In genomic region chr10:102782698-102783540, GRCh38 we compare ENCODE assay signal across 10 cellular contexts. TPM values are rescaled to one million over a fixed set of nuclear protein-coding genes. Genes with fewer than 3 reads are reported as not detected.
DNase-seq lines count a peak whose midpoint lies in the region; ATAC-seq, FAIRE-seq and TF ChIP-seq lines count a peak whose summit lies in the region.
"Had no signal": no experiment of that assay in that cellular context is flagged by ENCODE, and none has a peak within 500 bp of the region (broad histone marks: within the 10 kb centered on the region; RNA-seq: fewer than 3 reads in every experiment).

No MANE protein-coding gene starts in this region.

- intact Hi-C loops in HepG2 (cut with micrococcal nuclease; ENCODE audit: unreplicated experiment) (no loop called here), esophagus squamous epithelium (cut with DNase I) (no loop called here), aorta (cut with DNase I) (loop anchor here in 1 of 2 donors (5.0 kb wide), 1 partner anchor 34 kb away; no protein-coding TSS in a partner anchor)

- H3K4me3 Mint-ChIP-seq in naive thymus-derived CD8-positive, alpha-beta T cell, result peak overlapping the region in 3 of 10 donors; percentile 16 to 49 (median 32)

- H2AFZ ChIP-seq in HepG2 (ENCODE audit: low read length), result no peak overlapping the region

- H3K27me3 Mint-ChIP-seq in naive thymus-derived CD8-positive, alpha-beta T cell, result no peaks in the 10 kb centered on the region

- TF ChIP-seq POLR2A in HepG2 (IDR thresholded peaks at IDR 0.05; ENCODE audit: insufficient read depth in 1 of 2, low read depth in 2 of 2, low read length in 2 of 2) (no peak), esophagus squamous epithelium (IDR thresholded peaks at IDR 0.05) (no peak)

- H3K36me3 ChIP-seq in liver (ENCODE audit: control insufficient read depth in 4 of 4, insufficient read depth in 3 of 4, low read depth in 1 of 4, low read length in 3 of 4) (no peaks in the 10 kb centered on the region), HepG2 (replicated peaks in 1 of 2; ENCODE audit: control insufficient read depth in 1 of 2, insufficient read depth in 2 of 2, low read length in 2 of 2) (0 out of 5 replicates have a peak, but pooled peaks cover 0 to 1% of the 10 kb centered on the region in 2 experiments), esophagus squamous epithelium (peaks cover 0 to 6% (median 0%) of the 10 kb centered on the region in 3 donors), aorta (ENCODE audit: control insufficient read depth in 1 of 2, insufficient read depth in 2 of 2, low read length in 1 of 2) (no peaks in the 10 kb centered on the region)

- H3K9me3 ChIP-seq in liver (ENCODE audit: control insufficient read depth in 4 of 4, low read length in 3 of 4), result no peaks in the 10 kb centered on the region
- H3K9me3 ChIP-seq in HepG2 (ENCODE audit: low read length), result no peaks in the 10 kb centered on the region
- H3K9me3 ChIP-seq in esophagus squamous epithelium, result no peaks in the 10 kb centered on the region
- H3K9me3 ChIP-seq in aorta (ENCODE audit: control insufficient read depth, low read length), result no peaks in the 10 kb centered on the region

- no TSS peak for BruUV-seq in HepG2 (replicated peaks; lab: Mats Ljungman, UMichigan)

- CTCF ChIA-PET in HepG2 (lab: Yijun Ruan, JAX; ENCODE audit: low intra/inter-chr PET ratio, low total read pairs), result no interaction called here

- H3K9ac ChIP-seq in liver (ENCODE audit: low read depth in 1 of 2, low read length in 2 of 2), result peak overlapping the region; percentile 54 to 87
- H3K9ac ChIP-seq in HepG2 (ENCODE audit: insufficient read depth, low read depth, low read length), result no peak overlapping the region

- TF ChIP-seq RAD21 in liver (IDR thresholded peaks at IDR 0.05) (no peak), HepG2 (CRISPR knock-in tag; IDR thresholded peaks at IDR 0.05) (no peak)

- peaks cover 34 to 72% (median 71%) of the 10 kb centered on the region in 4 donors for H3K4me1 Mint-ChIP-seq in naive thymus-derived CD8-positive, alpha-beta T cell

- FAIRE-seq in HepG2 (lab: Jason Lieb, UNC), result no peak

- H4K20me1 ChIP-seq in HepG2 (ENCODE audit: insufficient read depth, low read length), result no peaks in the 10 kb centered on the region

- no peak for TF ChIP-seq EP300 in HepG2 (IDR thresholded peaks at IDR 0.05; ENCODE audit: low read depth in 2 of 2, low read length in 2 of 2)
- TF ChIP-seq EP300 in HepG2 (CRISPR knock-in tag; IDR thresholded peaks at IDR 0.05; ENCODE audit: borderline replicate concordance), result no peak

- H3K9me3 Mint-ChIP-seq in naive thymus-derived CD8-positive, alpha-beta T cell, result no peaks in the 10 kb centered on the region

- peak overlapping the region; percentile 97 for H3K27ac ChIP-seq in liver (ENCODE audit: low read depth in 1 of 2, low read length in 2 of 2)
- H3K27ac ChIP-seq in HepG2 (ENCODE audit: extremely low read length, insufficient read depth, low read length), result no peak overlapping the region
- peak overlapping the region; percentile 61 to 95 (median 82) for H3K27ac ChIP-seq in esophagus squamous epithelium
- H3K27ac ChIP-seq in aorta (ENCODE audit: low read depth in 1 of 2, low read length in 2 of 2), result peak overlapping the region; percentile 95 to 96
- H3K27ac ChIP-seq: C4-2B had no signal

- H3K4me3 ChIP-seq in liver (ENCODE audit: low read depth in 1 of 3, low read length in 3 of 3), result no peak overlapping the region
- H3K4me3 ChIP-seq in HepG2 (replicated peaks in 1 of 3; ENCODE audit: insufficient read depth in 1 of 3, low read depth in 2 of 3, low read length in 3 of 3), result no peak overlapping the region
- H3K4me3 ChIP-seq in esophagus squamous epithelium, result peak overlapping the region in 1 of 4 donors; percentile 18
- no peak overlapping the region for H3K4me3 ChIP-seq in aorta (ENCODE audit: low read length in 2 of 2)

- no peaks in the 10 kb centered on the region for H3K27me3 ChIP-seq in liver (ENCODE audit: control insufficient read depth in 4 of 4, insufficient read depth in 4 of 4, low read length in 3 of 4)
- H3K27me3 ChIP-seq in HepG2 (ENCODE audit: control insufficient read depth in 1 of 2, insufficient read depth in 2 of 2, low read length in 2 of 2), result no peaks in the 10 kb centered on the region
- peaks cover 0 to 6% (median 0%) of the 10 kb centered on the region in 4 donors for H3K27me3 ChIP-seq in esophagus squamous epithelium
- H3K27me3 ChIP-seq in aorta (ENCODE audit: control insufficient read depth in 1 of 2, insufficient read depth in 2 of 2, low read length in 1 of 2), result no peaks in the 10 kb centered on the region

- peak overlapping the region in 7 of 10 donors; percentile 41 to 84 (median 70) for H3K27ac Mint-ChIP-seq in naive thymus-derived CD8-positive, alpha-beta T cell

- no peaks in the 10 kb centered on the region for H3K79me2 ChIP-seq in HepG2 (ENCODE audit: insufficient read depth, low read length)

- no peak for TF ChIP-seq CTCF in liver (IDR thresholded peaks at IDR 0.05; ENCODE audit: low read depth, low read length, missing input control)
- TF ChIP-seq CTCF in HepG2 (CRISPR knock-in tag; IDR thresholded peaks at IDR 0.05), result no peak
- TF ChIP-seq CTCF in esophagus squamous epithelium (IDR thresholded peaks at IDR 0.05), result no peak

- no peak for DNase-seq in HepG2 (ENCODE audit: low spot score)
- no peak for DNase-seq in esophagus squamous epithelium (lab: John Stamatoyannopoulos, UW)
- no peak for DNase-seq in naive thymus-derived CD8-positive, alpha-beta T cell
- peak; percentile 88 to 91 for DNase-seq in aorta
- no peak for DNase-seq in NCI-H345 (lab: John Stamatoyannopoulos, UW)
- DNase-seq in dedifferentiated amniotic fluid mesenchymal stem cell (ENCODE audit: extremely low spot score), result no peak
- DNase-seq in nucleus accumbens (lab: John Stamatoyannopoulos, UW), result no peak
- DNase-seq: NCI-H1436 had no signal

- in situ Hi-C loops in HepG2 (cut with HindIII; ENCODE audit: extremely low pct_ligation_motif_present, low pct_unique_long_range_greater_than_20kb), result no loop called here

- H3K4me1 ChIP-seq in liver (ENCODE audit: control insufficient read depth in 4 of 4, insufficient read depth in 4 of 4, low read length in 3 of 4) (peaks cover 36 to 50% (median 44%) of the 10 kb centered on the region in 4 donors), HepG2 (ENCODE audit: insufficient read depth, low read length) (peaks cover 25% of the 10 kb centered on the region), esophagus squamous epithelium (peaks cover 55 to 97% (median 81%) of the 10 kb centered on the region in 3 donors), aorta (ENCODE audit: control insufficient read depth in 1 of 2, insufficient read depth in 2 of 2, low read length in 2 of 2) (peaks cover 7 to 13% of the 10 kb centered on the region in 2 donors)

- H3K4me2 ChIP-seq in HepG2 (ENCODE audit: low read depth, low read length), result no peak overlapping the region

- ATAC-seq in HepG2 (no peak), aorta (ENCODE audit: low FRiP score) (peak; percentile 83)
- no peak for ATAC-seq in naive thymus-derived CD8-positive, alpha-beta T cell

- POLR2A ChIA-PET in HepG2 (lab: Yijun Ruan, JAX), result interaction anchor here (0.7 kb wide), 1 partner anchor 8 kb away, joined by 4 read pairs; no protein-coding TSS in a partner anchor
- POLR2A ChIA-PET in naive thymus-derived CD8-positive, alpha-beta T cell (lab: Charles Lee), result no interaction called here

- 39% methylated on average over 18 of the region's 18 CpGs for WGBS in liver
- WGBS in HepG2 (ENCODE audit: low lambda C conversion rate), result 91% methylated on average over 18 of the region's 18 CpGs
- 12 to 20% methylated on average over 10 to 14 of the region's 18 CpGs for WGBS in esophagus squamous epithelium, 2 donors
- 4 to 6% methylated on average over 18 of the region's 18 CpGs for WGBS in aorta, 2 donors

- H3K36me3 Mint-ChIP-seq in naive thymus-derived CD8-positive, alpha-beta T cell, result peaks cover 4 to 17% (median 5%) of the 10 kb centered on the region in 3 donors

RNA-seq across cellular contexts. Expression of gene WBP1L, which starts 39.2 kb away (rescaled TPM):
- total RNA-seq in liver, result 10 to 100 TPM; 25.3 to 43.6 TPM
- 10 to 100 TPM; 12.3 to 29.9 TPM for polyA plus RNA-seq in liver
- total RNA-seq in HepG2 (2016; rRNA removed; fragmentation: Illumina TruSeq; extraction: Trizol), result 8.3 and 11.6 TPM in 2 replicates
- 4.0 and 4.2 TPM in 2 replicates for total RNA-seq in HepG2 (2016; cell fraction: cytosol; rRNA removed; fragmentation: Illumina TruSeq; extraction: Trizol; ENCODE audit: low read depth)
- 8.5 and 10.6 TPM in 2 replicates for total RNA-seq in HepG2 (2016; cell fraction: insoluble cytoplasmic fraction; rRNA removed; fragmentation: Illumina TruSeq; extraction: Trizol)
- 15.7 and 18.8 TPM in 2 replicates for total RNA-seq in HepG2 (2016; cell fraction: membrane; rRNA removed; fragmentation: Illumina TruSeq; extraction: Trizol)
- 6.4 and 7.2 TPM in 2 replicates for total RNA-seq in HepG2 (2016; cell fraction: nucleus; rRNA removed; fragmentation: Illumina TruSeq; extraction: Trizol)
- 12.3 and 14.9 TPM in 2 replicates for polyA plus RNA-seq in HepG2 (2011; rRNA removed)
- 18.7 and 19.4 TPM in 2 replicates for polyA plus RNA-seq in HepG2 (2011; cell fraction: cytosol; rRNA removed)
- polyA plus RNA-seq in HepG2 (2011; cell fraction: nucleus; rRNA removed), result 8.0 and 9.0 TPM in 2 replicates
- 11.9 and 14.7 TPM in 2 replicates for polyA plus RNA-seq in HepG2 (2012)
- polyA plus RNA-seq in HepG2 (2016; cell fraction: cytosol; fragmentation: Illumina TruSeq; extraction: Trizol; ENCODE audit: low read depth), result 2.6 and 2.8 TPM in 2 replicates
- polyA plus RNA-seq in HepG2 (2016; cell fraction: insoluble cytoplasmic fraction; fragmentation: Illumina TruSeq; extraction: Trizol; ENCODE audit: low read depth), result 10.0 and 11.7 TPM in 2 replicates
- polyA plus RNA-seq in HepG2 (2016; cell fraction: membrane; fragmentation: Illumina TruSeq; extraction: Trizol; ENCODE audit: low read depth), result 10.4 and 14.8 TPM in 2 replicates
- polyA plus RNA-seq in HepG2 (2016; cell fraction: nucleus; fragmentation: Illumina TruSeq; extraction: Trizol; ENCODE audit: insufficient read depth, low read depth), result 9.0 and 9.1 TPM in 2 replicates
- polyA minus RNA-seq in HepG2 (2011; rRNA and poly(A)+ RNA removed; ENCODE audit: low replicate concordance), result 33.2 and 39.2 TPM in 2 replicates
- polyA minus RNA-seq in HepG2 (2011; cell fraction: cytosol; rRNA and poly(A)+ RNA removed), result 12.8 and 18.7 TPM in 2 replicates
- polyA minus RNA-seq in HepG2 (2011; cell fraction: nucleus; rRNA and poly(A)+ RNA removed), result 6.4 and 8.5 TPM in 2 replicates
- total RNA-seq in esophagus squamous epithelium, result 10 to 100 TPM; 40.6 to 61.4 (median 49.1) TPM
- total RNA-seq in naive thymus-derived CD8-positive, alpha-beta T cell, result 10 to 100 TPM; 32.6 to 35.6 TPM
- polyA plus RNA-seq in naive thymus-derived CD8-positive, alpha-beta T cell, result 10 to 100 TPM; 22.6 to 28.2 (median 24.1) TPM
- 10 to 100 TPM; 81.1 to 84.7 TPM for total RNA-seq in aorta
- 10 to 100 TPM; 22.4 to 41.7 TPM for polyA plus RNA-seq in aorta

RNA-seq across cellular contexts. Expression of gene CYP17A1, which starts 54.3 kb away (rescaled TPM):
- total RNA-seq in liver (1 to 10 TPM in 1 of 2 donors, not detected in 1; 1.0 TPM), HepG2 (2016; rRNA removed; fragmentation: Illumina TruSeq; extraction: Trizol) (0.13 and 0.14 TPM in 2 replicates), esophagus squamous epithelium (not detected), aorta (under 1 TPM in 1 of 2 donors, not detected in 1; 0.55 TPM)
- polyA plus RNA-seq in liver (10 to 100 TPM in 1 of 2 donors, under 1 TPM in 1; 0.16 to 13.1 TPM), HepG2 (2011; rRNA removed) (1.1 and 3.5 TPM in 2 replicates), aorta (1 to 10 TPM in 1 of 2 donors, under 1 TPM in 1; 0.25 to 1.3 TPM)
- 0.18 TPM in 1 of 2 replicates, not detected in the other for total RNA-seq in HepG2 (2016; cell fraction: cytosol; rRNA removed; fragmentation: Illumina TruSeq; extraction: Trizol; ENCODE audit: low read depth)
- total RNA-seq in HepG2 (2016; cell fraction: insoluble cytoplasmic fraction; rRNA removed; fragmentation: Illumina TruSeq; extraction: Trizol), result 0.15 TPM in 1 of 2 replicates, not detected in the other
- total RNA-seq in HepG2 (2016; cell fraction: membrane; rRNA removed; fragmentation: Illumina TruSeq; extraction: Trizol), result 0.14 TPM in 1 of 2 replicates, not detected in the other
- not detected in 2 replicates for total RNA-seq in HepG2 (2016; cell fraction: nucleus; rRNA removed; fragmentation: Illumina TruSeq; extraction: Trizol)
- 0.87 and 3.2 TPM in 2 replicates for polyA plus RNA-seq in HepG2 (2011; cell fraction: cytosol; rRNA removed)
- polyA plus RNA-seq in HepG2 (2011; cell fraction: nucleus; rRNA removed), result 0.51 and 2.0 TPM in 2 replicates
- polyA plus RNA-seq in HepG2 (2012), result 8.8 and 14.0 TPM in 2 replicates
- 0.08 and 0.10 TPM in 2 replicates for polyA plus RNA-seq in HepG2 (2016; cell fraction: cytosol; fragmentation: Illumina TruSeq; extraction: Trizol; ENCODE audit: low read depth)
- 0.16 TPM in 1 of 2 replicates, not detected in the other for polyA plus RNA-seq in HepG2 (2016; cell fraction: insoluble cytoplasmic fraction; fragmentation: Illumina TruSeq; extraction: Trizol; ENCODE audit: low read depth)
- 1.4 TPM in 1 of 2 replicates, not detected in the other for polyA plus RNA-seq in HepG2 (2016; cell fraction: membrane; fragmentation: Illumina TruSeq; extraction: Trizol; ENCODE audit: low read depth)
- polyA plus RNA-seq in HepG2 (2016; cell fraction: nucleus; fragmentation: Illumina TruSeq; extraction: Trizol; ENCODE audit: insufficient read depth, low read depth), result 0.57 TPM in 1 of 2 replicates, not detected in the other
- polyA minus RNA-seq in HepG2 (2011; rRNA and poly(A)+ RNA removed; ENCODE audit: low replicate concordance), result 1.7 TPM in 1 of 2 replicates, not detected in the other
- 0.44 and 2.8 TPM in 2 replicates for polyA minus RNA-seq in HepG2 (2011; cell fraction: cytosol; rRNA and poly(A)+ RNA removed)
- 0.39 and 1.5 TPM in 2 replicates for polyA minus RNA-seq in HepG2 (2011; cell fraction: nucleus; rRNA and poly(A)+ RNA removed)
- not detected for total RNA-seq in naive thymus-derived CD8-positive, alpha-beta T cell
- under 1 TPM in 1 of 3 donors, not detected in 2; 0.11 TPM for polyA plus RNA-seq in naive thymus-derived CD8-positive, alpha-beta T cell

Comparison
In these comparisons a context has a peak if more than half of its experiments do, and no peak if none do; other contexts are left out.
1. DNase-seq: peak in aorta (2 of 2); none in HepG2 (single experiment), esophagus squamous epithelium (single experiment), naive thymus-derived CD8-positive, alpha-beta T cell (0 of 10), NCI-H345 (single experiment), dedifferentiated amniotic fluid mesenchymal stem cell (single experiment) and nucleus accumbens (0 of 56).